Comparison of ENCODE assay signal across 11 cellular contexts in the genomic region with DNA sequence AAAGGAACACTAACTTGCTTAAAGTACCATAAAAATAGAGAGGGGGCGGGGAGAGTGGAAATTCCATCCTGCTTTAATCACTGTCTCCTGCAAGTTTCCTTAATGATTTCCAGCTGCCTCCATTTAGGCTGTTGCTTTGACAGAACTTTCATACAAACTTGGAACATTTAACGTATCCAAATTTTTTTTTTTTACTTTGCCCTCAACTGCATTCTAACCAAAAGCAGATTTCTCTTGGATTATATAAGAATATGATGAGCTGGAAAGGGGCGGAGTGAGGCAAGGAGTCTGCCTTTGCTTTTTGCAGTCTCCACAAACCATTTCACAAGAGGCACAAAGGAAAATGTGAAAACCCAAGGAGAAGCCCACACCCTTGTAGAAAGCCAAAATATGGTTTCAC. TPM values are rescaled to one million over a fixed set of nuclear protein-coding genes. Genes with fewer than 3 reads are reported as not detected.
DNase-seq lines count a peak whose midpoint lies in the region; ATAC-seq and TF ChIP-seq lines count a peak whose summit lies in the region.
"Had no signal": no experiment of that assay in that cellular context is flagged by ENCODE, and none has a peak within 500 bp of the region (broad histone marks: within the 10 kb centered on the region; RNA-seq: fewer than 3 reads in every experiment).

No MANE protein-coding gene starts in this region.

- DNase-seq in HFF-Myc (ENCODE audit: extremely low read depth, low read depth) (peak; percentile 96), chondrocyte (ENCODE audit: low spot score) (no peak), left kidney (ENCODE audit: low read depth, low spot score) (peak; percentile 64), suprapubic skin (ENCODE audit: low spot score in 2 of 2) (peak; percentile 62 to 79), GM10248 (ENCODE audit: extremely low spot score) (no peak), CD14-positive monocyte (ENCODE audit: low spot score) (no peak)
- DNase-seq: DND-41, hypothalamus, Kasumi-1 had no signal

- intact Hi-C loops in CD14-positive monocyte (cut with micrococcal nuclease), result no loop called here

- H3K36me3 Mint-ChIP-seq in chondrocyte (ENCODE audit: low read depth) (no peaks in the 10 kb centered on the region), CD14-positive monocyte (no peaks in the 10 kb centered on the region)

- CTCF ChIA-PET in GM10248 (lab: Yijun Ruan, JAX), result no interaction called here

- peaks cover 6% of the 10 kb centered on the region for H3K4me1 ChIP-seq in suprapubic skin

- no peak for TF ChIP-seq POLR2A in suprapubic skin (IDR thresholded peaks at IDR 0.05)

- H3K4me3 ChIP-seq in HFF-Myc (replicated peaks; ENCODE audit: low read depth, low read length), result no peak overlapping the region
- H3K4me3 ChIP-seq in suprapubic skin, result no peak overlapping the region

- no peak for TF ChIP-seq EP300 in suprapubic skin (IDR thresholded peaks at IDR 0.05)

- no peaks in the 10 kb centered on the region for H3K36me3 ChIP-seq in suprapubic skin

- no peaks in the 10 kb centered on the region for H3K27me3 Mint-ChIP-seq in chondrocyte (ENCODE audit: low read depth)
- H3K27me3 Mint-ChIP-seq in CD14-positive monocyte (ENCODE audit: low read depth in 3 of 3), result peaks cover 0 to 4% (median 0%) of the 10 kb centered on the region in 3 donors

- WGBS in suprapubic skin, result 41% methylated on average over 3 of the region's 3 CpGs

- H3K9me3 Mint-ChIP-seq in chondrocyte (ENCODE audit: low read depth) (no peaks in the 10 kb centered on the region), CD14-positive monocyte (peaks cover 0 to 5% (median 0%) of the 10 kb centered on the region in 7 donors)

- H3K9me3 ChIP-seq in suprapubic skin, result no peaks in the 10 kb centered on the region

- TF ChIP-seq CTCF in HFF-Myc (IDR thresholded peaks at IDR 0.05; ENCODE audit: low read depth, low read length, missing control alignments) (no peak), chondrocyte (IDR thresholded peaks at IDR 0.05) (no peak), suprapubic skin (IDR thresholded peaks at IDR 0.05) (no peak), GM10248 (IDR thresholded peaks at IDR 0.05; ENCODE audit: control extremely low read depth, extremely low read depth, low read depth, missing control alignments) (no peak), CD14-positive monocyte (IDR thresholded peaks at IDR 0.05) (no peak)

- peak overlapping the region; percentile 57 for H3K27ac ChIP-seq in suprapubic skin

- H3K4me1 Mint-ChIP-seq in chondrocyte (ENCODE audit: low read depth), result peaks cover 65% of the 10 kb centered on the region
- peaks cover 8% of the 10 kb centered on the region for H3K4me1 Mint-ChIP-seq in CD14-positive monocyte

- peak overlapping the region; percentile 70 for H3K27ac Mint-ChIP-seq in chondrocyte (ENCODE audit: unreplicated experiment)
- H3K27ac Mint-ChIP-seq in CD14-positive monocyte, result no peak overlapping the region

- ATAC-seq in GM19324 (IDR thresholded peaks at IDR 0.05; ENCODE audit: low FRiP score, unreplicated experiment) (no peak), HG03520 (IDR thresholded peaks at IDR 0.05; ENCODE audit: unreplicated experiment) (no peak)

- no peaks in the 10 kb centered on the region for H3K27me3 ChIP-seq in suprapubic skin

- POLR2A ChIA-PET in GM10248 (lab: Yijun Ruan, JAX), result no interaction called here

- H3K4me3 Mint-ChIP-seq in chondrocyte (ENCODE audit: unreplicated experiment) (peak overlapping the region; percentile 45), CD14-positive monocyte (no peak overlapping the region)

RNA-seq across cellular contexts. Expression of a gene that starts 46.6 kb away (rescaled TPM):
- total RNA-seq in chondrocyte (11,901 to 12,433 TPM (median 12,302 TPM) in 3 replicates), suprapubic skin (100 to 1,000 TPM in 1 of 4 donors, 10 to 100 TPM in 3; 29.9 to 124 (median 61.3) TPM)
- not detected for polyA plus RNA-seq in CD14-positive monocyte

Comparison
In these comparisons a context has a peak if more than half of its experiments do, and no peak if none do; other contexts are left out.
1. DNase-seq: peak in HFF-Myc (single experiment), left kidney (single experiment) and suprapubic skin (2 of 2); none in chondrocyte (single experiment), GM10248 (single experiment) and CD14-positive monocyte (single experiment).
2. RNA of a gene that starts 46.6 kb away (total RNA-seq): 11,901 to 12,433 TPM in chondrocyte; 29.9 to 124 TPM in suprapubic skin; every median in the first group is over 10 times any median in the second.